In genomic region chr1:63893976-63894375, GRCh38 we compare ENCODE assay signal across 1 cellular context.
TF ChIP-seq lines count a peak whose summit lies in the region.

No MANE protein-coding gene starts in this region.

TF ChIP-seq in SK-N-SH treated with all-trans-retinoic acid at 6 μM for 48 hours, 23 proteins besides CTCF, POLR2A, EP300 and RAD21 (continued from another document):
- TF ChIP-seq PATZ1 (CRISPR knock-in tag; IDR thresholded peaks at IDR 0.05; ENCODE audit: borderline replicate concordance): no peak
- no peak for TF ChIP-seq GLIS3 (CRISPR knock-in tag; IDR thresholded peaks at IDR 0.05)
